Comparison of ENCODE assay signal across 2 cellular contexts in the genomic region with DNA sequence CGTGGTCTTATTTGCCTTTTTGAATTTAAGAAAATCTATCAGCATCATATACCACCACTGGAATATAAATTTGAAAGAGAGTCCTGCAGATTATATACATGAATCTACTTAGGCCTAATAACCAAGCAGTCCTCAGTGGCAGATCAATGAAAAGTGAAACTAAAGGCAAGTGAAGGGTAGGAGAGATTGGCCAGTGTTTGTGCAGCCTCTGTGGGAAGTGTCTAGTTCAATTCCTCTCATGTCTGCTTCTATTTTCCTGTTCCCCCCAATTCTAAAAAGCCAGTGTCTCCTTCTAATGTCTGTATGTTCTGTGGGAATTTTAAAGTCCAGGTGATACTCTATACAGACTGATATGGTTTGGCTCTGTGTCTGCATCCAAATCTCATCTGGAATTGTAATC.
TF ChIP-seq lines count a peak whose summit lies in the region.

No MANE protein-coding gene starts in this region.

TF ChIP-seq in IMR-90, 13 proteins besides CTCF, POLR2A, EP300 and RAD21:
- TF ChIP-seq MAZ (IDR thresholded peaks at IDR 0.05; ENCODE audit: borderline replicate concordance, low read depth, low read length) = no peak
- TF ChIP-seq, protein P1, sequence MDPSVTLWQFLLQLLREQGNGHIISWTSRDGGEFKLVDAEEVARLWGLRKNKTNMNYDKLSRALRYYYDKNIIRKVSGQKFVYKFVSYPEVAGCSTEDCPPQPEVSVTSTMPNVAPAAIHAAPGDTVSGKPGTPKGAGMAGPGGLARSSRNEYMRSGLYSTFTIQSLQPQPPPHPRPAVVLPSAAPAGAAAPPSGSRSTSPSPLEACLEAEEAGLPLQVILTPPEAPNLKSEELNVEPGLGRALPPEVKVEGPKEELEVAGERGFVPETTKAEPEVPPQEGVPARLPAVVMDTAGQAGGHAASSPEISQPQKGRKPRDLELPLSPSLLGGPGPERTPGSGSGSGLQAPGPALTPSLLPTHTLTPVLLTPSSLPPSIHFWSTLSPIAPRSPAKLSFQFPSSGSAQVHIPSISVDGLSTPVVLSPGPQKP (IDR thresholded peaks at IDR 0.05; ENCODE audit: borderline replicate concordance, low read depth, low read length) = no peak

TF ChIP-seq in endothelial cell of umbilical vein, 7 proteins besides CTCF, POLR2A, EP300 and RAD21:
- TF ChIP-seq MYC (IDR thresholded peaks at IDR 0.05; ENCODE audit: low read depth, low read length) (no peak), EZH2 (IDR thresholded peaks at IDR 0.05; ENCODE audit: borderline replicate concordance, low read depth, low read length, severe bottlenecking) (no peak)
